ENCODE assay signal across 8 cellular contexts in the genomic region with DNA sequence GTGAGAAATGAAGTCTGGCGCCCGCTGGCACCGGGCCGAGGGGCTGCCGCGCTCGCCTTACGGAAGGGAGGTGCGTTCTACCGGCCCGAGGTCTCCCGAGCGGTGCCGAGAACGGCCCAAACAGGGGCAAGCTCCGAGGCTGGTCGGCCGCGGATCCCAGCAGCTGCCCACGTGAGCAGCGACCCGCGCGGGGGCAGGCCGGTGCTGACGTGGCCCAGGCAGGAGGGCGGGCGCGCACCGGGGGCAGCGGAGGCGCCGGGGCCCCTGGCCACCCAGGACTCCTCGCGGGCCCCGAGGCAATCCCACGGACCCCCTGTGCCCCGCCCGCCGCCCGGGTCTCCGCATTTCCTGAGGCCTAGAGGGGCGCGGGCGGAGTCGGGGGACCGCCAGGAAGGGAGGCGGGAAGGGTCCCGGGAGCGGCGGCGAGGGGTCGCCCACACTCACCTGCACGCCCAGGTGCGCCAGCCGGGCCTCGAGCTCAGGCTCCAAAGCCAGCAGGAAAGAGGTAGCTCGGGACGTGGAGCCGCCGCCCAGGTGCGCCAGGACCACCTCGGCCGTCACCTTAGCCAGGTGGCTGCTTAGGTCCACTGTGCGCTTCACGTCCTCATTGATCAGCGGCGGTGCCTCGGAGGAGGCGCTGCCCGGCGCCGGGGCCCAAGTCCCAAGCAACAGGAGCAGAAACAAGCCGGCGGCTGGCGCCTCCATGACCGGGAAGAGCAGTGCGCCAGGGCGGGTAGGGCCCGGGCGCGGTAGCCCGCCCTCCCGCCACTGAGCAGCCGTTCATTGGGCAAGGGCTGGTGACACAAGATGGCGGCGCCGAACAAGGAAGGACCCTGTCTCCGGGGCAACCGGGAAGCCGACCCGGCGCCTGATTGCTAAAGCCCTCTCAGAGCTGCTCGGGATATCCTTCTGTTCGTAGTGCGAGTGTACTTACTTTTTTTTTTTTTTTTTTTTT. TPM values are rescaled to one million over a fixed set of nuclear protein-coding genes. Genes with fewer than 3 reads are reported as not detected.
A peak's percentile ranks its signal among the peaks of the same experiment; 100 is the strongest.
DNase-seq lines count a peak whose midpoint lies in the region; ATAC-seq and TF ChIP-seq lines count a peak whose summit lies in the region.

TSS of gene RPN1 (minus strand) at position 723 of the 955 bp plus-strand sequence. CDS start at position 705, 18 bp downstream.

- WGBS in adipose tissue, 3 donors: 0 to 1% (median 0%) methylated on average over 75 to 96 of the region's 96 CpGs
- no CpG with 5 or more reads among the region's 96 CpGs for WGBS in trophoblast cell (ENCODE audit: extremely low coverage, insufficient coverage, insufficient read length)
- WGBS in tibial nerve, 2 donors: 1 to 2% methylated on average over 32 to 68 of the region's 96 CpGs

- peak within 1 kb of the TSS; percentile 98 for H3K4ac ChIP-seq in trophoblast cell (ENCODE audit: low read depth, low read length)

- H2BK120ac ChIP-seq in trophoblast cell (ENCODE audit: insufficient read depth, low read length, poor library complexity): peak within 1 kb of the TSS; percentile 87

- H2BK12ac ChIP-seq in trophoblast cell (ENCODE audit: low read length): no peak within 1 kb of the TSS

- H3K9me3 Mint-ChIP-seq in T-cell: no peaks in the 10 kb centered on the region

- H3K4me1 ChIP-seq in trophoblast cell (ENCODE audit: control insufficient read depth in 1 of 2, insufficient read depth in 2 of 2, low read length in 2 of 2): peaks cover 0 to 1% of the 10 kb centered on the region in 2 experiments
- peaks cover 0 to 29% (median 14%) of the 10 kb centered on the region in 4 donors for H3K4me1 ChIP-seq in tibial nerve

- H3K79me2 ChIP-seq in trophoblast cell (ENCODE audit: control insufficient read depth, insufficient read depth, low read length, poor library complexity): peaks cover 26% of the 10 kb centered on the region

- peak; percentile 44 to 92 for TF ChIP-seq EP300 in tibial nerve (IDR thresholded peaks at IDR 0.05)

- H3K4me2 ChIP-seq in trophoblast cell (ENCODE audit: low read length): peak within 1 kb of the TSS; percentile 55

- H3K27ac ChIP-seq in adipose tissue (ENCODE audit: low read depth, low read length) (peak within 1 kb of the TSS; percentile 92), trophoblast cell (ENCODE audit: low read depth, low read length) (peak within 1 kb of the TSS; percentile 85), tibial nerve (peak within 1 kb of the TSS; percentile 95 to 99 (median 98))

- peak within 1 kb of the TSS; percentile 84 to 86 (median 86) for H3K4me3 Mint-ChIP-seq in T-cell

- peak within 1 kb of the TSS; percentile 83 for H2BK5ac ChIP-seq in trophoblast cell (ENCODE audit: low read depth, low read length, poor library complexity)

- CTCF ChIA-PET in T-cell (lab: Charles Lee): interaction anchor here (0.6 to 1.5 kb wide), 4 partner anchors 10 to 366 kb away, joined by 4 to 5 read pairs (median 5); no protein-coding TSS in a partner anchor

- H3K36me3 ChIP-seq in trophoblast cell (ENCODE audit: control insufficient read depth in 1 of 2, insufficient read depth in 2 of 2, low read length in 2 of 2) (peaks cover 2 to 8% of the 10 kb centered on the region in 2 experiments), tibial nerve (peaks cover 0 to 2% (median 0%) of the 10 kb centered on the region in 3 donors)

- peak within 1 kb of the TSS; percentile 99 for H3K4me3 ChIP-seq in trophoblast cell (ENCODE audit: low read depth, low read length)
- H3K4me3 ChIP-seq in tibial nerve: peak within 1 kb of the TSS; percentile 83 to 100 (median 98)

- peak within 1 kb of the TSS; percentile 93 for H2AFZ ChIP-seq in trophoblast cell (ENCODE audit: insufficient read depth, low read length, poor library complexity)

- no peak for TF ChIP-seq CTCF in GM13977 (IDR thresholded peaks at IDR 0.05; ENCODE audit: extremely low read depth, insufficient read depth, missing control alignments)
- TF ChIP-seq CTCF in tibial nerve (IDR thresholded peaks at IDR 0.05): peak in 1 of 5 experiments; percentile 20

- peak within 1 kb of the TSS; percentile 69 for H2AK5ac ChIP-seq in trophoblast cell (ENCODE audit: low read length)

- H4K8ac ChIP-seq in trophoblast cell (ENCODE audit: low read depth, low read length): peak within 1 kb of the TSS; percentile 98

- no peaks in the 10 kb centered on the region for H3K36me3 Mint-ChIP-seq in T-cell

- peak; percentile 62 to 83 for TF ChIP-seq POLR2A in tibial nerve (IDR thresholded peaks at IDR 0.05)

- peak within 1 kb of the TSS; percentile 78 to 82 for H3K27ac Mint-ChIP-seq in T-cell

- no peaks in the 10 kb centered on the region for H3K27me3 ChIP-seq in trophoblast cell (ENCODE audit: insufficient read depth, low read length)
- no peaks in the 10 kb centered on the region for H3K27me3 ChIP-seq in tibial nerve

- H3K18ac ChIP-seq in trophoblast cell (ENCODE audit: low read length): peak within 1 kb of the TSS; percentile 88

- H4K91ac ChIP-seq in trophoblast cell (ENCODE audit: low read depth, low read length): peak within 1 kb of the TSS; percentile 100

- intact Hi-C loops in cardiac septum (cut with DNase I): loop anchor here (5.0 kb wide), 1 partner anchor 33 kb away; no protein-coding TSS in a partner anchor

- H3K9me3 ChIP-seq in trophoblast cell (ENCODE audit: insufficient read depth, low read depth, low read length) (no peaks in the 10 kb centered on the region), tibial nerve (no peaks in the 10 kb centered on the region)

- peak within 1 kb of the TSS; percentile 90 for H4K12ac ChIP-seq in trophoblast cell (ENCODE audit: low read depth, low read length)

- in situ Hi-C loops in GM13977 (cut with MboI; ENCODE audit: low pct_unique_long_range_greater_than_20kb, low sequenced_read_pairs, unreplicated experiment): no loop called here

- peak within 1 kb of the TSS; percentile 97 for H3K9ac ChIP-seq in trophoblast cell (ENCODE audit: low read length)

- ATAC-seq in HG02870 (IDR thresholded peaks at IDR 0.05; ENCODE audit: unreplicated experiment) (peak; percentile 89), T-cell (replicated peaks in 1 of 4) (peak; percentile 95 to 99 (median 98))

- H3K23ac ChIP-seq in trophoblast cell (ENCODE audit: low read length): no peak within 1 kb of the TSS

- H3K27me3 Mint-ChIP-seq in T-cell: no peaks in the 10 kb centered on the region

- H3K79me1 ChIP-seq in trophoblast cell (ENCODE audit: low read length): peaks cover 10% of the 10 kb centered on the region

- peak within 1 kb of the TSS; percentile 98 for H3K14ac ChIP-seq in trophoblast cell (ENCODE audit: low read length)

- H3K4me1 Mint-ChIP-seq in T-cell: peaks cover 39 to 45% (median 44%) of the 10 kb centered on the region in 3 donors

- POLR2A ChIA-PET in T-cell (lab: Charles Lee): interaction anchor here (0.6 to 1.0 kb wide), 5 partner anchors 9 to 1243 kb away, joined by 3 to 7 read pairs (median 3); no protein-coding TSS in a partner anchor

- DNase-seq in GM13977 (ENCODE audit: low spot score) (peak; percentile 96), NCI-H146 (lab: John Stamatoyannopoulos, UW) (peak; percentile 99), T-cell (peak; percentile 87 to 98 (median 96)), cardiac septum (ENCODE audit: low spot score) (peak; percentile 99), trophoblast cell (peak; percentile 97 to 98), tibial nerve (ENCODE audit: low spot score in 2 of 2) (peak; percentile 90 to 92)

RNA-seq across cellular contexts. Expression of gene RPN1, which starts in this region (rescaled TPM):
- total RNA-seq in T-cell: 100 to 1,000 TPM in 3 of 5 donors, 10 to 100 TPM in 2; 86.1 to 119 (median 100) TPM
- polyA plus RNA-seq in adipose tissue: 100 to 1,000 TPM in 1 of 3 donors, 10 to 100 TPM in 2; 87.8 to 130 (median 92.0) TPM
- 84.9 TPM for total RNA-seq in cardiac septum
- 356 and 371 TPM in 2 replicates for polyA plus RNA-seq in trophoblast cell (2013)
- total RNA-seq in tibial nerve: 100 to 1,000 TPM; 173 to 255 (median 204) TPM

Comparison
In these comparisons a context has a peak if more than half of its experiments do, and no peak if none do; other contexts are left out.
1. Peak in every context shown above with its lines: DNase-seq, ATAC-seq, H3K4me3 ChIP-seq and H3K27ac ChIP-seq.